10 cellular contexts compared by ENCODE assay signal in the genomic region with DNA sequence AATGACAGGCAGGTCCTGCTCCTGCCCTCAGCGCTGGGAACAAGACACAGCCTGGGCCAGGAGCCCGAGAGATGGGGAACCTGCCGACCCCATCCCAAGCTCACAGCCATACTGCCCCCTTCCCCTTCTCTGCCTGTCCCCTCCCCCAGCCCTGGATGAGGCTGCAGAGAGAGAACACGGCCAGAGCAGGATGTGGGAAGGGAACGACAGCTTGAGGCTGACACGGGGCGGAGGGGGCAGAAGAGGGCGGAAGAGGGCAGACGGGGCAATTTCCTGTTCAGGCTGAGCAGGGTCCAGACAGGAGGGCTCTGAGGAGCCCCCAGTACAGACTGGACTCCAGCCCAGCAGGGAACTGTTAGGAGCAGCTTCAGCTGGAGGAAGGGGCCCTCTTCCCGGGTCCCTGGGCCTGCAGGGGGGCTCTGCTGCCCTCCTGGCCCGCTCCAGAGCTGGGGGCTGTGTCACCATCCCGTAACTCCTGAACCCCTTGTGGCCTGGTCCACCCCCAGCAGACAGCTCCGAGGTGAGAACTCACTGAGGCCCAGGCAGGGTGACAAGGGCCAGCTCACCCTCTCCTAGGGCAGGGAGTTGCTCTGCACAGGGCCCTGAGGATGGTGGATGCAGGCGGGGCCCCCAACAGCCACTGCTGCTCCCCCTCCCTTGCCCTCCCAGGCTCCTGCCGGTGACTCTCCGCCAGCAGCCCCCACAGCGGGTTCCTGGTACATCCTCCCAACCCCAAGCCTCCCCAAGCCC. TPM values are rescaled to one million over a fixed set of nuclear protein-coding genes. Genes with fewer than 3 reads are reported as not detected.
A peak's percentile ranks its signal among the peaks of the same experiment; 100 is the strongest.
DNase-seq lines count a peak whose midpoint lies in the region; ATAC-seq lines count a peak whose summit lies in the region.
"Had no signal": no experiment of that assay in that cellular context is flagged by ENCODE, and none has a peak within 500 bp of the region (broad histone marks: within the 10 kb centered on the region; RNA-seq: fewer than 3 reads in every experiment).

No MANE protein-coding gene starts in this region.

- H3K36me3 Mint-ChIP-seq in activated CD4-positive, alpha-beta memory T cell treated with anti-CD3 and anti-CD28 coated beads for 36 hours: peaks cover 8% of the 10 kb centered on the region
- H3K36me3 Mint-ChIP-seq: neural progenitor cell had no signal

- H3K27ac ChIP-seq in effector memory CD4-positive, alpha-beta T cell (ENCODE audit: insufficient read depth, low read length, poor library complexity, severe bottlenecking): peak overlapping the region; percentile 62
- H3K27ac ChIP-seq: neural progenitor cell had no signal

- ATAC-seq in HG03432 (IDR thresholded peaks at IDR 0.05; ENCODE audit: unreplicated experiment): no peak

- peak overlapping the region; percentile 83 for H3K27ac Mint-ChIP-seq in activated CD4-positive, alpha-beta memory T cell treated with anti-CD3 and anti-CD28 coated beads for 36 hours
- H3K27ac Mint-ChIP-seq: neural progenitor cell had no signal

- H3K9me3 Mint-ChIP-seq in activated CD4-positive, alpha-beta memory T cell treated with anti-CD3 and anti-CD28 coated beads for 36 hours: no peaks in the 10 kb centered on the region
- H3K9me3 Mint-ChIP-seq: neural progenitor cell had no signal

- peak; percentile 86 for DNase-seq in Jurkat, Clone E6-1 (ENCODE audit: low read depth, low spot score)
- DNase-seq in activated CD4-positive, alpha-beta memory T cell treated with anti-CD3 and anti-CD28 coated beads for 36 hours: peak; percentile 76
- DNase-seq in effector memory CD4-positive, alpha-beta T cell: peak in 1 of 3 donors; percentile 27
- peak; percentile 39 to 42 for DNase-seq in stimulated activated CD8-positive, alpha-beta memory T cell treated with anti-CD3 and anti-CD28 coated beads, Interleukin-2, amount 100 ng/mL, for 48 hours (ENCODE audit: low read depth in 2 of 2)
- DNase-seq in NCI-H82 (lab: John Stamatoyannopoulos, UW) (no peak), SHP77 treated with DMSO at 0.1 percent for 48 hours (lab: John Stamatoyannopoulos, UW) (no peak), HPDE6-E6E7 (ENCODE audit: extremely low spot score) (no peak)
- DNase-seq: NCI-H1694 had no signal

- peaks cover 31% of the 10 kb centered on the region for H3K36me3 ChIP-seq in effector memory CD4-positive, alpha-beta T cell (ENCODE audit: control insufficient read depth, insufficient read depth, low read length)
- H3K36me3 ChIP-seq: neural progenitor cell had no signal

- peaks cover 57% of the 10 kb centered on the region for H3K4me1 Mint-ChIP-seq in activated CD4-positive, alpha-beta memory T cell treated with anti-CD3 and anti-CD28 coated beads for 36 hours (ENCODE audit: low read depth)

- H3K9me3 ChIP-seq in effector memory CD4-positive, alpha-beta T cell (ENCODE audit: control insufficient read depth, low read length): no peaks in the 10 kb centered on the region

- H3K4me3 ChIP-seq in Jurkat, Clone E6-1 (ENCODE audit: low read length): peak overlapping the region; percentile 46
- peak overlapping the region; percentile 37 for H3K4me3 ChIP-seq in effector memory CD4-positive, alpha-beta T cell (ENCODE audit: insufficient read depth, low read depth, low read length, poor library complexity, severe bottlenecking)
- H3K4me3 ChIP-seq: neural progenitor cell had no signal

- POLR2A ChIA-PET in activated CD4-positive, alpha-beta memory T cell treated with anti-CD3 and anti-CD28 coated beads for 36 hours (lab: Charles Lee): interaction anchor here (1.6 kb wide), 1 partner anchor 15 kb away, joined by 4 read pairs; no protein-coding TSS in a partner anchor

- peaks cover 81% of the 10 kb centered on the region for H3K4me1 ChIP-seq in effector memory CD4-positive, alpha-beta T cell (ENCODE audit: control insufficient read depth, insufficient read depth, low read length, poor library complexity, severe bottlenecking)
- H3K4me1 ChIP-seq: neural progenitor cell had no signal

- CTCF ChIA-PET in activated CD4-positive, alpha-beta memory T cell treated with anti-CD3 and anti-CD28 coated beads for 36 hours (lab: Charles Lee): interaction anchor here (0.8 to 2.6 kb wide), 2 partner anchors 64 to 75 kb away, joined by 3 to 11 read pairs; no protein-coding TSS in a partner anchor

- H3K27me3 ChIP-seq in effector memory CD4-positive, alpha-beta T cell (replicated peaks; ENCODE audit: control insufficient read depth, insufficient read depth, low read length, poor library complexity, severe bottlenecking): no peaks in the 10 kb centered on the region
- H3K27me3 ChIP-seq: neural progenitor cell had no signal

- intact Hi-C loops in activated CD4-positive, alpha-beta memory T cell treated with anti-CD3 and anti-CD28 coated beads for 36 hours (cut with micrococcal nuclease): loop anchor here (2.0 kb wide), 1 partner anchor 15 kb away; no protein-coding TSS in a partner anchor

- no peaks in the 10 kb centered on the region for H3K27me3 Mint-ChIP-seq in activated CD4-positive, alpha-beta memory T cell treated with anti-CD3 and anti-CD28 coated beads for 36 hours

- H3K4me3 Mint-ChIP-seq in activated CD4-positive, alpha-beta memory T cell treated with anti-CD3 and anti-CD28 coated beads for 36 hours: peak overlapping the region; percentile 49
- H3K4me3 Mint-ChIP-seq: neural progenitor cell had no signal

RNA-seq across cellular contexts. Expression of a gene that starts 5.7 kb away (rescaled TPM):
- 93.6 TPM for polyA plus RNA-seq in Jurkat, Clone E6-1 (2012; ENCODE audit: insufficient read depth, insufficient read length)
- total RNA-seq in activated CD4-positive, alpha-beta memory T cell treated with anti-CD3 and anti-CD28 coated beads for 36 hours: 10 to 100 TPM; 52.0 to 58.7 TPM

RNA-seq across cellular contexts. Expression of a gene that starts 7.6 kb away (rescaled TPM):
- not detected for polyA plus RNA-seq in Jurkat, Clone E6-1 (2012; ENCODE audit: insufficient read depth, insufficient read length)
- total RNA-seq in activated CD4-positive, alpha-beta memory T cell treated with anti-CD3 and anti-CD28 coated beads for 36 hours: under 1 TPM; 0.27 to 0.29 TPM

Comparison
In these comparisons a context has a peak if more than half of its experiments do, and no peak if none do; other contexts are left out.
1. DNase-seq: peak in Jurkat, Clone E6-1 (single experiment), activated CD4-positive, alpha-beta memory T cell treated with anti-CD3 and anti-CD28 coated beads for 36 hours (single experiment) and stimulated activated CD8-positive, alpha-beta memory T cell treated with anti-CD3 and anti-CD28 coated beads, Interleukin-2, amount 100 ng/mL, for 48 hours (2 of 2); none in NCI-H82 (single experiment), SHP77 treated with DMSO at 0.1 percent for 48 hours (single experiment) and HPDE6-E6E7 (single experiment).